Comparison of ENCODE assay signal across 8 cellular contexts in the genomic region with DNA sequence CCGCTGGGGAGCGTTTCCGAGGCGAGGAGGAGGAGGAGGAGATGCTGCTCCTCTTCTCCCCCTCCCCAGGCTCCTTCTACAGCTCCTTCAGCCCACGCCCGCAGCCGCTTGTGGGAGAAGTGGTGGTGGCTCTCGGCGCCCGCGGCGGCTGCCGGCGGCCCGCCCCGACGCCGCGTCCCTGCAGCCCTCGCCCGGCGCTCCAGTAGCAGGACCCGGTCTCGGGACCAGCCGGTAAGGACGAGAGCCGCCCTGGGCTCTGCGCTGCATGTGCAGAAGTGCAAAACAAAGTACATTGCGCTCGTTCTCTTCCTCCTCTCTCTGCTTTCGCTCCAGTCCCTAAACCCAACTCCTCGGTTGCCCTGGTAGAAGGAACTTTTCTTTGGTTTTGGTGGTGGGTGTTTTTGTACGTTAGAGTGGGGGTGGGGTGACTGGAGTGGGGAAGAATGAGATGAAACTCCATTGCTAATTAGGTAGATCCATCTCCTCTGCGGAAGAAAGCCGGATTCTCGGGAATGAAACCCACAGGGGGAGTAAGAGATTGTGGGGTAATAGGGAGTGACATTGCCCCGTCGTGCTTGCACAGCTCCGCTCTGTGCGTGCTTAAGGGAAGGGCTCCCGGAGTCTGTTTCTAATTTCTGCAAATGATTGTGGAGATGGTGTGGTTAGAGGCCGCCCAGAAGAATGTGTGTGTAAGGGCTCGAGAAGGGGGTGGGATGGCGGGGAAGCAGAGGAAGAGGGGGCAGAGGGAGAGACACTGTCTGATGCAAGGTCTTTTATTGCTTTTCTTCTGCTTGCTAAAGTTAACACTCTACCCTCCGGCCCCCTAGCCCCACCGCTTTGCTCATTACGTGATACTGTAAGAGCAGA. TPM values are rescaled to one million over a fixed set of nuclear protein-coding genes. Genes with fewer than 3 reads are reported as not detected.
DNase-seq lines count a peak whose midpoint lies in the region; ATAC-seq and TF ChIP-seq lines count a peak whose summit lies in the region.

No MANE protein-coding gene starts in this region.

- peak; percentile 27 for ATAC-seq in GM19324 (IDR thresholded peaks at IDR 0.05; ENCODE audit: low FRiP score, unreplicated experiment)
- peak; percentile 25 for ATAC-seq in HG03432 (IDR thresholded peaks at IDR 0.05; ENCODE audit: unreplicated experiment)

- peak overlapping the region; percentile 90 for H3K27ac Mint-ChIP-seq in MCF 10A (ENCODE audit: low read depth, unreplicated experiment)

- H3K4me3 ChIP-seq in skeletal muscle cell (ENCODE audit: low read depth, low read length): peak overlapping the region; percentile 72

- peaks cover 31% of the 10 kb centered on the region for H3K4me1 Mint-ChIP-seq in MCF 10A (ENCODE audit: insufficient read depth, unreplicated experiment)

- peak overlapping the region; percentile 97 for H3K4me3 Mint-ChIP-seq in MCF 10A (ENCODE audit: unreplicated experiment)

- peaks cover 6% of the 10 kb centered on the region for H3K36me3 Mint-ChIP-seq in MCF 10A (ENCODE audit: insufficient read depth, unreplicated experiment)

- H3K9me3 Mint-ChIP-seq in MCF 10A (ENCODE audit: unreplicated experiment): no peaks in the 10 kb centered on the region

- CTCF ChIA-PET in MCF 10A (lab: Yijun Ruan, JAX): interaction anchor here (0.6 to 4.5 kb wide), 20 partner anchors 8 to 524 kb away, joined by 3 to 28 read pairs (median 4); no protein-coding TSS in a partner anchor

- no TSS peak for BruUV-seq in MCF 10A (replicated peaks; lab: Mats Ljungman, UMichigan)

- no peak for TF ChIP-seq CTCF in MCF 10A (IDR thresholded peaks at IDR 0.05; ENCODE audit: unreplicated experiment)

- intact Hi-C loops in MCF 10A (cut with micrococcal nuclease): loop anchor here (1.0 to 10.0 kb wide), 5 partner anchors 37 to 301 kb away; no protein-coding TSS in a partner anchor

- H3K27me3 Mint-ChIP-seq in MCF 10A (ENCODE audit: insufficient read depth, unreplicated experiment): no peaks in the 10 kb centered on the region

- POLR2A ChIA-PET in MCF 10A (lab: Yijun Ruan, JAX): interaction anchor here (0.6 to 7.5 kb wide), 48 partner anchors 8 to 619 kb away, joined by 3 to 182 read pairs (median 4); a partner anchor contains a TSS

- DNase-seq in CMK (ENCODE audit: low read depth) (peak; percentile 41), SIG-M5 treated with dmso at 0.1 percent for 504 hours (lab: John Stamatoyannopoulos, UW; ENCODE audit: unreplicated experiment) (peak; percentile 96), MCF 10A (ENCODE audit: unreplicated experiment) (peak; percentile 71), iPS-NIHi11 (ENCODE audit: low spot score) (peak; percentile 49), skeletal muscle cell (ENCODE audit: low read depth) (peak; percentile 79), HuH-7 (ENCODE audit: low spot score) (no peak)

RNA-seq across cellular contexts. Expression of a gene that starts 0.7 kb away (rescaled TPM):
- 23.0 and 28.3 TPM in 2 replicates for total RNA-seq in MCF 10A (2022)
